Comparison of ENCODE assay signal across 8 cellular contexts in the genomic region with DNA sequence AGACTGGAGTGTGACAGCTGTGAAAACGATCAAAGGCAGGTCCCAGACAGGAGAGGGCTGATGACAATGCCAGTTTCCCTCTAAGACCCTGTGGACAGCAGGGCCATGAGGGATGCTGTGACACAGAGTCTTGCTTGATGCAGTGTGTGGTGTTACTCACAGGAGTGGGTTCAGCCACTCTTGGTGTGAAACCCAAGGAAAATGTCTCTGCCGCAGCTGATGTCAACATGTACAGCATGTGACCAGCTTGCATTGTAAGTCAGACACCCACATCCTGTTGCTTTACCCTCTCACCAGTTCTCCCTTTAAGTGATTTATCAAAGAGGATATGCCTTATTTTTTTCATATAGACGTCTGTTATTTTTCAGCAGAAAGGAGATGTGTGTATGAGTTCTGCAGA.
A peak's percentile ranks its signal among the peaks of the same experiment; 100 is the strongest.
DNase-seq lines count a peak whose midpoint lies in the region; ATAC-seq, FAIRE-seq and TF ChIP-seq lines count a peak whose summit lies in the region.

No MANE protein-coding gene starts in this region.

- H3K79me2 ChIP-seq in Karpas-422 (ENCODE audit: low read length), result no peaks in the 10 kb centered on the region

- TF ChIP-seq CTCF in GM13976 (IDR thresholded peaks at IDR 0.05; ENCODE audit: borderline replicate concordance, control extremely low read depth, extremely low read depth, insufficient read depth, missing control alignments), result no peak

- no peaks in the 10 kb centered on the region for H3K4me1 ChIP-seq in Karpas-422 (ENCODE audit: low read length)

- no peak overlapping the region for H3K4me2 ChIP-seq in Karpas-422 (ENCODE audit: low read depth, low read length, poor library complexity, severe bottlenecking)

- in situ Hi-C loops in GM13976 (cut with MboI; ENCODE audit: low sequenced_read_pairs, unreplicated experiment), result no loop called here

- no peak for FAIRE-seq in urothelium cell line (lab: Jason Lieb, UNC)

- H3K27me3 ChIP-seq in Karpas-422 (ENCODE audit: low read length), result no peaks in the 10 kb centered on the region

- no peaks in the 10 kb centered on the region for H3K9me2 ChIP-seq in Karpas-422 (replicated peaks; ENCODE audit: insufficient read depth, low read length)

- H2AFZ ChIP-seq in Karpas-422 (ENCODE audit: low read length), result no peak overlapping the region

- no peaks in the 10 kb centered on the region for H4K20me1 ChIP-seq in Karpas-422 (ENCODE audit: insufficient read depth, low read depth, low read length)

- no peak overlapping the region for H3K9ac ChIP-seq in Karpas-422 (ENCODE audit: low read length)

- no peaks in the 10 kb centered on the region for H3K9me3 ChIP-seq in Karpas-422 (ENCODE audit: low read length)

- H3K36me3 ChIP-seq in Karpas-422 (ENCODE audit: insufficient read depth, low read length), result no peaks in the 10 kb centered on the region

- H3K4me3 ChIP-seq in Karpas-422 (ENCODE audit: low read length), result no peak overlapping the region

- peak; percentile 18 for DNase-seq in GM13976 (ENCODE audit: low spot score)
- DNase-seq in NCI-H82 (lab: John Stamatoyannopoulos, UW), result peak; percentile 89
- DNase-seq in activated T-helper 1 cell treated with Interleukin-2 at 50 U/mL for 16 hours (ENCODE audit: low read depth), result peak; percentile 70
- peak; percentile 43 for DNase-seq in kidney tubule cell (ENCODE audit: low spot score)
- peak; percentile 29 for DNase-seq in stimulated activated CD8-positive, alpha-beta memory T cell treated with anti-CD3 and anti-CD28 coated beads, Interleukin-15, amount 100 ng/mL, for 24 hours (ENCODE audit: low read depth)
- DNase-seq in Karpas-422, result no peak
- no peak for DNase-seq in urothelium cell line (ENCODE audit: low spot score)

- H3K27ac ChIP-seq in Karpas-422 (ENCODE audit: low read length), result no peak overlapping the region

- peak; percentile 72 for ATAC-seq in HG02763 (IDR thresholded peaks at IDR 0.05; ENCODE audit: unreplicated experiment)

Comparison
In these comparisons a context has a peak if more than half of its experiments do, and no peak if none do; other contexts are left out.
1. DNase-seq: peak in GM13976 (single experiment), NCI-H82 (single experiment), activated T-helper 1 cell treated with Interleukin-2 at 50 U/mL for 16 hours (single experiment), kidney tubule cell (single experiment) and stimulated activated CD8-positive, alpha-beta memory T cell treated with anti-CD3 and anti-CD28 coated beads, Interleukin-15, amount 100 ng/mL, for 24 hours (single experiment); none in Karpas-422 (single experiment) and urothelium cell line (single experiment).